ENCODE assay signal across 10 cellular contexts in the genomic region with DNA sequence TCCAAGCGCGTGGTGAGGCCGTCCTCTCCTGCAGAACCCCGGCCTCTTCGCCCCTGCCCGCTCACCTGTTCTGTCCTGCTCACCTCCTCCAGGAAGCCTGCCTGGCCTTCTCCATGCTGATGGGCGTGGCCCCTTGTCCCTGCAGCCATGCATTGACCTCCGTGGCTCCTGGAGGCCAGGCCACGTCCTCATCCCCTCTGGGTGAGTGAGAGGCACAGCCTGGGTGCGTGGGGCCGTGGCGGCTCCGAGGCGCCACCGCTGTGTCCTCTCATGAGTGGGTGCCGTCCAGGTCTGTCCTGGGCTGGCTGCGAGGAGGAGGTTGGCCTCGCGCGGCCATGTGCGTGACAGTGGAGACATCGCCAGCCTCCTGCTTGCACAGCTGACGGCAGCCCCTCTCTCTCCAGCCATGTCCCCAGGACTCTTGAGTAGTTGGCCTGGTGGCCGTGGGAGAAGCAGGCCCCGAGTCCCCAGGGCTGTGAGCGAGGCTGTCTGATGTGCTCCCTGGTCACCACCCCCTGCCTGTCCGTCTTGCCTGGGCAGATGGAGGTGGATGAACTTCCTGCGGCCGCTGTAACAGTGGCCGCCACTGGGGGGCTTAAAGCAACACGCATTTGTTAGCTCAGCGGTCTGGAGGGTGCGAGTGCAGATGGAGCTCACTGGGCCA. TPM values are rescaled to one million over a fixed set of nuclear protein-coding genes. Genes with fewer than 3 reads are reported as not detected.
DNase-seq lines count a peak whose midpoint lies in the region; ATAC-seq and TF ChIP-seq lines count a peak whose summit lies in the region.
"Had no signal": no experiment of that assay in that cellular context is flagged by ENCODE, and none has a peak within 500 bp of the region (broad histone marks: within the 10 kb centered on the region; RNA-seq: fewer than 3 reads in every experiment).

No MANE protein-coding gene starts in this region.

- H3K36me3 ChIP-seq in Loucy (ENCODE audit: insufficient read depth, low read length): no peaks in the 10 kb centered on the region

- H3K4me3 Mint-ChIP-seq in neural crest cell: no peak overlapping the region
- H3K4me3 Mint-ChIP-seq: naive B cell had no signal

- ATAC-seq in GM21360 (IDR thresholded peaks at IDR 0.05; ENCODE audit: unreplicated experiment): no peak

- H3K36me3 Mint-ChIP-seq in neural crest cell (ENCODE audit: low read depth): no peaks in the 10 kb centered on the region
- H3K36me3 Mint-ChIP-seq: naive B cell had no signal

- H3K27me3 Mint-ChIP-seq in neural crest cell (ENCODE audit: low read depth): no peaks in the 10 kb centered on the region
- H3K27me3 Mint-ChIP-seq: naive B cell had no signal

- H3F3A ChIP-seq in Loucy (ENCODE audit: low read depth): no peaks in the 10 kb centered on the region

- no peaks in the 10 kb centered on the region for H3K27me3 ChIP-seq in Loucy (ENCODE audit: insufficient read depth, low read length, poor library complexity, severe bottlenecking)

- no peak overlapping the region for H3K9ac ChIP-seq in Loucy (ENCODE audit: low read depth, low read length, poor library complexity, severe bottlenecking)

- H2AFZ ChIP-seq in Loucy (ENCODE audit: low read length): no peak overlapping the region

- no peak overlapping the region for H3K4me2 ChIP-seq in Loucy (ENCODE audit: low read depth, low read length, poor library complexity, severe bottlenecking)

- no peaks in the 10 kb centered on the region for H3K9me3 ChIP-seq in Loucy (ENCODE audit: insufficient read depth, low read depth, low read length)

- H4K20me1 ChIP-seq in Loucy (ENCODE audit: insufficient read depth, low read length, poor library complexity, severe bottlenecking): no peaks in the 10 kb centered on the region

- H3K27ac Mint-ChIP-seq in neural crest cell (ENCODE audit: unreplicated experiment): no peak overlapping the region
- H3K27ac Mint-ChIP-seq: naive B cell had no signal

- TF ChIP-seq CTCF in Loucy (conservative IDR thresholded peaks at IDR 0.05; ENCODE audit: low read length): peak; percentile 64
- peak; percentile 64 for TF ChIP-seq CTCF in neural crest cell (conservative IDR thresholded peaks at IDR 0.05)

- peaks cover 5% of the 10 kb centered on the region for H3K4me1 Mint-ChIP-seq in neural crest cell

- no peaks in the 10 kb centered on the region for H3K4me1 ChIP-seq in Loucy (ENCODE audit: insufficient read depth, low read length, poor library complexity, severe bottlenecking)

- no peaks in the 10 kb centered on the region for H3K9me3 Mint-ChIP-seq in neural crest cell
- H3K9me3 Mint-ChIP-seq: naive B cell had no signal

- H3K79me2 ChIP-seq in Loucy (ENCODE audit: insufficient read depth, low read length): no peaks in the 10 kb centered on the region

- no peaks in the 10 kb centered on the region for H3K9me2 ChIP-seq in Loucy (replicated peaks; ENCODE audit: low read depth, low read length)

- no peak overlapping the region for H3K4me3 ChIP-seq in Loucy (ENCODE audit: low read length, poor library complexity, severe bottlenecking)

- peak; percentile 29 for DNase-seq in EL
- peak; percentile 80 for DNase-seq in ecto neural progenitor cell (ENCODE audit: low spot score)
- peak; percentile 59 for DNase-seq in neural crest cell (ENCODE audit: low read depth, low spot score)
- DNase-seq in NCI-H1436 treated with DMSO at 0.1 percent for 48 hours (lab: John Stamatoyannopoulos, UW): no peak
- no peak for DNase-seq in NCI-H187 treated with DMSO at 0.1 percent for 48 hours (lab: John Stamatoyannopoulos, UW)
- no peak for DNase-seq in activated CD8-positive, alpha-beta memory T cell treated with anti-CD3 and anti-CD28 coated beads, Interleukin-2, amount 50 U/mL, for 4 hours
- DNase-seq: naive B cell, OCI-M1 had no signal

RNA-seq across cellular contexts. Expression of gene PRKCZ, which starts 58.1 kb away (rescaled TPM):
- 8.6 and 10.6 TPM in 2 replicates for total RNA-seq in neural crest cell

Comparison
In these comparisons a context has a peak if more than half of its experiments do, and no peak if none do; other contexts are left out.
1. DNase-seq: peak in EL (single experiment), ecto neural progenitor cell (single experiment) and neural crest cell (single experiment); none in NCI-H1436 treated with DMSO at 0.1 percent for 48 hours (single experiment), NCI-H187 treated with DMSO at 0.1 percent for 48 hours (single experiment) and activated CD8-positive, alpha-beta memory T cell treated with anti-CD3 and anti-CD28 coated beads, Interleukin-2, amount 50 U/mL, for 4 hours (single experiment).